In genomic region chr10:78952686-78953085, GRCh38 we compare ENCODE assay signal across 14 cellular contexts.
A peak's percentile ranks its signal among the peaks of the same experiment; 100 is the strongest.
DNase-seq lines count a peak whose midpoint lies in the region; ATAC-seq and TF ChIP-seq lines count a peak whose summit lies in the region.
"Had no signal": no experiment of that assay in that cellular context is flagged by ENCODE, and none has a peak within 500 bp of the region (broad histone marks: within the 10 kb centered on the region; RNA-seq: fewer than 3 reads in every experiment).

No MANE protein-coding gene starts in this region.

- peak overlapping the region; percentile 21 for H2AK5ac ChIP-seq in mesenchymal stem cell (ENCODE audit: low read length, severe bottlenecking)

- no peak overlapping the region for H2AFZ ChIP-seq in mesenchymal stem cell (ENCODE audit: low read depth, low read length)
- H2AFZ ChIP-seq in MM.1S (ENCODE audit: low read length): no peak overlapping the region

- H3K9me2 ChIP-seq in MM.1S (replicated peaks; ENCODE audit: insufficient read depth, low read length): no peaks in the 10 kb centered on the region

- H3K4me1 Mint-ChIP-seq in HFFc6 (ENCODE audit: low read depth): peaks cover 37% of the 10 kb centered on the region
- H3K4me1 Mint-ChIP-seq in T-helper 2 cell treated with Interferon-gamma antibody and Interleukin-4, amounts not matched to agents 5 μg/mL and 100 μg/mL, for 36 hours (ENCODE audit: low read depth): no peaks in the 10 kb centered on the region
- H3K4me1 Mint-ChIP-seq: activated naive CD8-positive, alpha-beta T cell treated with anti-CD3 and anti-CD28 coated beads for 36 hours had no signal

- H4K8ac ChIP-seq in mesenchymal stem cell (ENCODE audit: low read length): peak overlapping the region; percentile 42

- no peaks in the 10 kb centered on the region for H3K79me2 ChIP-seq in MM.1S (ENCODE audit: low read length)

- H3K23ac ChIP-seq in mesenchymal stem cell (ENCODE audit: low read length in 2 of 2): no peak overlapping the region

- H3K36me3 ChIP-seq in breast epithelium (no peaks in the 10 kb centered on the region), mesenchymal stem cell (ENCODE audit: control insufficient read depth in 1 of 2, insufficient read depth in 2 of 2, low read depth in 1 of 2, low read length in 2 of 2) (no peaks in the 10 kb centered on the region), MM.1S (replicated peaks; ENCODE audit: insufficient read depth, low read length) (no peaks in the 10 kb centered on the region)

- no peak overlapping the region for H3K4me2 ChIP-seq in mesenchymal stem cell (ENCODE audit: low read length, poor library complexity, severe bottlenecking)
- no peak overlapping the region for H3K4me2 ChIP-seq in MM.1S (ENCODE audit: low read depth, low read length)

- no peaks in the 10 kb centered on the region for H3K36me3 Mint-ChIP-seq in HFFc6 (ENCODE audit: low read depth)
- no peaks in the 10 kb centered on the region for H3K36me3 Mint-ChIP-seq in T-helper 2 cell treated with Interferon-gamma antibody and Interleukin-4, amounts not matched to agents 5 μg/mL and 100 μg/mL, for 36 hours (ENCODE audit: low read depth)
- H3K36me3 Mint-ChIP-seq: activated naive CD8-positive, alpha-beta T cell treated with anti-CD3 and anti-CD28 coated beads for 36 hours; stimulated activated naive B cell treated with anti-CD40 and anti-IgM and Interleukin-4, amounts not matched to agents 10 μg/mL and 1 μg/mL and 100 μg/mL, for 72 hours had no signal

- peaks cover 4% of the 10 kb centered on the region for H3K27me3 Mint-ChIP-seq in HFFc6 (ENCODE audit: insufficient read depth)
- H3K27me3 Mint-ChIP-seq in T-helper 2 cell treated with Interferon-gamma antibody and Interleukin-4, amounts not matched to agents 5 μg/mL and 100 μg/mL, for 36 hours (ENCODE audit: low read depth): peaks cover 2% of the 10 kb centered on the region
- H3K27me3 Mint-ChIP-seq: activated naive CD8-positive, alpha-beta T cell treated with anti-CD3 and anti-CD28 coated beads for 36 hours had no signal

- no peak for TF ChIP-seq POLR2A in breast epithelium (IDR thresholded peaks at IDR 0.05)

- intact Hi-C loops in breast epithelium (cut with DNase I; ENCODE audit: low total_unique reads): no loop called here

- H3K27me3 ChIP-seq in breast epithelium: no peaks in the 10 kb centered on the region
- peaks cover 0 to 11% of the 10 kb centered on the region in 2 experiments for H3K27me3 ChIP-seq in mesenchymal stem cell (ENCODE audit: control insufficient read depth in 1 of 2, insufficient read depth in 1 of 2, low read length in 2 of 2)
- no peaks in the 10 kb centered on the region for H3K27me3 ChIP-seq in MM.1S (replicated peaks; ENCODE audit: insufficient read depth, low read length)

- no peaks in the 10 kb centered on the region for H3K4me1 ChIP-seq in breast epithelium
- peaks cover 28% of the 10 kb centered on the region for H3K4me1 ChIP-seq in mesenchymal stem cell (ENCODE audit: control insufficient read depth, insufficient read depth, low read depth, low read length)
- H3K4me1 ChIP-seq in MM.1S (ENCODE audit: low read length): no peaks in the 10 kb centered on the region

- no peak overlapping the region for H3K14ac ChIP-seq in mesenchymal stem cell (ENCODE audit: low read length in 2 of 2)

- peak overlapping the region in 1 of 2 experiments; percentile 13 for H3K4ac ChIP-seq in mesenchymal stem cell (ENCODE audit: low read depth in 1 of 2, low read length in 2 of 2)

- H3K9me3 ChIP-seq in breast epithelium (no peaks in the 10 kb centered on the region), mesenchymal stem cell (ENCODE audit: control insufficient read depth, low read length) (no peaks in the 10 kb centered on the region), MM.1S (replicated peaks; ENCODE audit: insufficient read depth, low read length) (no peaks in the 10 kb centered on the region)

- peak overlapping the region in 1 of 2 experiments; percentile 67 for H3K18ac ChIP-seq in mesenchymal stem cell (ENCODE audit: low read depth in 1 of 2, low read length in 2 of 2)

- TF ChIP-seq CTCF in AG09309 (IDR thresholded peaks at IDR 0.05; ENCODE audit: control insufficient read depth, insufficient read depth, low read depth, low read length, missing control alignments) (peak; percentile 35), HFFc6 (IDR thresholded peaks at IDR 0.05) (peak; percentile 63), breast epithelium (IDR thresholded peaks at IDR 0.05) (no peak), MM.1S (IDR thresholded peaks at IDR 0.05; ENCODE audit: low read length) (no peak)

- no peak overlapping the region for H2BK5ac ChIP-seq in mesenchymal stem cell (ENCODE audit: low read depth, low read length, poor library complexity, severe bottlenecking)

- peak overlapping the region; percentile 35 for H2BK120ac ChIP-seq in mesenchymal stem cell (ENCODE audit: low read depth, low read length)

- WGBS in mesenchymal stem cell: 88% methylated on average over 6 of the region's 6 CpGs

- no peaks in the 10 kb centered on the region for H4K20me1 ChIP-seq in MM.1S (ENCODE audit: insufficient read depth, low read length)

- ATAC-seq in GM21381 (IDR thresholded peaks at IDR 0.05; ENCODE audit: unreplicated experiment) (no peak), GM21786 (IDR thresholded peaks at IDR 0.05; ENCODE audit: unreplicated experiment) (no peak)
- ATAC-seq: effector memory CD8-positive, alpha-beta T cell had no signal

- no peaks in the 10 kb centered on the region for H3K79me1 ChIP-seq in mesenchymal stem cell (replicated peaks; ENCODE audit: low read length, poor library complexity, severe bottlenecking)

- H2BK12ac ChIP-seq in mesenchymal stem cell (ENCODE audit: low read length in 2 of 2): peak overlapping the region; percentile 31 to 59

- peak overlapping the region; percentile 7 for H3K9ac ChIP-seq in mesenchymal stem cell (ENCODE audit: low read length)
- no peak overlapping the region for H3K9ac ChIP-seq in MM.1S (ENCODE audit: low read length)

- no peaks in the 10 kb centered on the region for H3K9me3 Mint-ChIP-seq in HFFc6
- H3K9me3 Mint-ChIP-seq in T-helper 2 cell treated with Interferon-gamma antibody and Interleukin-4, amounts not matched to agents 5 μg/mL and 100 μg/mL, for 36 hours: no peaks in the 10 kb centered on the region
- H3K9me3 Mint-ChIP-seq: activated naive CD8-positive, alpha-beta T cell treated with anti-CD3 and anti-CD28 coated beads for 36 hours; effector memory CD8-positive, alpha-beta T cell; nephron progenitor cell; stimulated activated naive B cell treated with anti-CD40 and anti-IgM and Interleukin-4, amounts not matched to agents 10 μg/mL and 1 μg/mL and 100 μg/mL, for 72 hours had no signal

- peak overlapping the region; percentile 40 to 45 for H3K27ac ChIP-seq in breast epithelium
- no peak overlapping the region for H3K27ac ChIP-seq in mesenchymal stem cell (ENCODE audit: low read length, poor library complexity, severe bottlenecking)
- no peak overlapping the region for H3K27ac ChIP-seq in MM.1S (ENCODE audit: low read length)

- H2BK15ac ChIP-seq in mesenchymal stem cell (ENCODE audit: low read depth, poor library complexity, severe bottlenecking): peak overlapping the region; percentile 18

- H3K27ac Mint-ChIP-seq in HFFc6: peak overlapping the region; percentile 79
- no peak overlapping the region for H3K27ac Mint-ChIP-seq in T-helper 2 cell treated with Interferon-gamma antibody and Interleukin-4, amounts not matched to agents 5 μg/mL and 100 μg/mL, for 36 hours
- H3K27ac Mint-ChIP-seq: activated naive CD8-positive, alpha-beta T cell treated with anti-CD3 and anti-CD28 coated beads for 36 hours; effector memory CD8-positive, alpha-beta T cell; nephron progenitor cell; stimulated activated naive B cell treated with anti-CD40 and anti-IgM and Interleukin-4, amounts not matched to agents 10 μg/mL and 1 μg/mL and 100 μg/mL, for 72 hours had no signal

- peak overlapping the region; percentile 35 for H4K91ac ChIP-seq in mesenchymal stem cell (ENCODE audit: low read length)

- H3F3A ChIP-seq in MM.1S (ENCODE audit: insufficient read depth, low read length): no peaks in the 10 kb centered on the region

- H3K4me3 ChIP-seq in AG09309 (ENCODE audit: control insufficient read depth, low read depth, low read length) (no peak overlapping the region), breast epithelium (no peak overlapping the region), mesenchymal stem cell (ENCODE audit: insufficient read depth in 1 of 2, low read depth in 1 of 2, low read length in 2 of 2) (no peak overlapping the region), MM.1S (ENCODE audit: low read length) (no peak overlapping the region)

- DNase-seq in AG09309 (ENCODE audit: low read depth) (peak; percentile 91), HFFc6 (peak; percentile 86), breast epithelium (ENCODE audit: low spot score in 2 of 2) (no peak), mesenchymal stem cell (peak; percentile 55), MM.1S (no peak)
- no peak for DNase-seq in T-helper 2 cell treated with Interferon-gamma antibody and Interleukin-4, amounts not matched to agents 5 μg/mL and 100 μg/mL, for 36 hours (ENCODE audit: low spot score)
- DNase-seq: ACHN; activated CD4-positive, alpha-beta T cell treated with anti-CD3 and anti-CD28 coated beads, Interleukin-2, amount 50 U/mL, for 4 hours; activated naive CD8-positive, alpha-beta T cell treated with anti-CD3 and anti-CD28 coated beads for 36 hours; effector memory CD8-positive, alpha-beta T cell; stimulated activated naive B cell treated with anti-CD40 and anti-IgM and Interleukin-4, amounts not matched to agents 10 μg/mL and 1 μg/mL and 100 μg/mL, for 72 hours had no signal

- peak overlapping the region; percentile 33; the same call in 1 of the 2 replicates for H3K4me3 Mint-ChIP-seq in HFFc6
- no peak overlapping the region for H3K4me3 Mint-ChIP-seq in T-helper 2 cell treated with Interferon-gamma antibody and Interleukin-4, amounts not matched to agents 5 μg/mL and 100 μg/mL, for 36 hours
- H3K4me3 Mint-ChIP-seq: activated naive CD8-positive, alpha-beta T cell treated with anti-CD3 and anti-CD28 coated beads for 36 hours; effector memory CD8-positive, alpha-beta T cell; nephron progenitor cell; stimulated activated naive B cell treated with anti-CD40 and anti-IgM and Interleukin-4, amounts not matched to agents 10 μg/mL and 1 μg/mL and 100 μg/mL, for 72 hours had no signal

Comparison
In these comparisons a context has a peak if more than half of its experiments do, and no peak if none do; other contexts are left out.
1. DNase-seq: peak in AG09309 (single experiment), HFFc6 (single experiment) and mesenchymal stem cell (single experiment); none in breast epithelium (0 of 2), MM.1S (single experiment) and T-helper 2 cell treated with Interferon-gamma antibody and Interleukin-4, amounts not matched to agents 5 μg/mL and 100 μg/mL, for 36 hours (single experiment).
2. CTCF ChIP-seq: peak in AG09309 (single experiment) and HFFc6 (single experiment); none in breast epithelium (0 of 3) and MM.1S (single experiment).
3. H3K27ac ChIP-seq: peak in breast epithelium (2 of 2); none in mesenchymal stem cell (single experiment) and MM.1S (single experiment).